Comparison of ENCODE assay signal across 18 cellular contexts in genomic region chr10:112832361-112832878, GRCh38.
DNase-seq lines count a peak whose midpoint lies in the region; ATAC-seq, FAIRE-seq and TF ChIP-seq lines count a peak whose summit lies in the region.
"Had no signal": no experiment of that assay in that cellular context is flagged by ENCODE, and none has a peak within 500 bp of the region (broad histone marks: within the 10 kb centered on the region; RNA-seq: fewer than 3 reads in every experiment).

No MANE protein-coding gene starts in this region.

- H3K36me3 ChIP-seq in hepatocyte (replicated peaks; ENCODE audit: insufficient read depth, low read depth) (no peaks in the 10 kb centered on the region), psoas muscle (ENCODE audit: insufficient read depth in 1 of 2, low read depth in 1 of 2) (no peaks in the 10 kb centered on the region), heart right ventricle (no peaks in the 10 kb centered on the region)
- H3K36me3 ChIP-seq: stomach had no signal

- H3K4me1 ChIP-seq in hepatocyte (ENCODE audit: insufficient read depth) = peaks cover 19% of the 10 kb centered on the region
- peaks cover 26% of the 10 kb centered on the region for H3K4me1 ChIP-seq in psoas muscle
- H3K4me1 ChIP-seq in heart right ventricle = peaks cover 5 to 25% (median 11%) of the 10 kb centered on the region in 9 donors

- no peaks in the 10 kb centered on the region for H3K79me2 ChIP-seq in hepatocyte

- H3K27ac ChIP-seq in hepatocyte = no peak overlapping the region
- no peak overlapping the region for H3K27ac ChIP-seq in psoas muscle
- H3K27ac ChIP-seq in heart right ventricle = no peak overlapping the region
- H3K27ac ChIP-seq: dorsolateral prefrontal cortex, stomach had no signal

- peak; percentile 15 for DNase-seq in H4 (ENCODE audit: low spot score)
- DNase-seq in RCC 7860 (ENCODE audit: low spot score) = peak; percentile 7
- DNase-seq in hepatocyte (ENCODE audit: low spot score) = peak; percentile 54
- no peak for DNase-seq in psoas muscle
- no peak for DNase-seq in natural killer cell
- no peak for DNase-seq in heart right ventricle
- no peak for DNase-seq in activated CD4-positive, alpha-beta T cell treated with anti-CD3 and anti-CD28 coated beads for 48 hours
- DNase-seq: activated CD4-positive, alpha-beta T cell treated with anti-CD3 and anti-CD28 coated beads, Interleukin-2, amount 50 U/mL, for 1 hour; anterior cingulate cortex; CD8-positive, alpha-beta T cell; dorsolateral prefrontal cortex; NCI-H146; NCI-H510A; stomach; T-helper 1 cell had no signal

- no peak for FAIRE-seq in RCC 7860 (lab: Jason Lieb, UNC)
- FAIRE-seq: K562 had no signal

- H3K27me3 Mint-ChIP-seq in natural killer cell (ENCODE audit: low read depth in 2 of 2) = no peaks in the 10 kb centered on the region

- no peaks in the 10 kb centered on the region for H3K36me3 Mint-ChIP-seq in natural killer cell

- H3K9me3 Mint-ChIP-seq in natural killer cell = no peaks in the 10 kb centered on the region
- H3K9me3 Mint-ChIP-seq: activated T-helper 2 cell treated with anti-CD3 and anti-CD28 coated beads, Interferon-gamma antibody, Interleukin-2, Interleukin-4, amounts not matched to agents 10 μg/mL and 5 μg/mL and 100 μg/mL, durations not matched to agents 14 hours and 24 hours and 36 hours; CD8-positive, alpha-beta T cell had no signal

- no peak for TF ChIP-seq CTCF in hepatocyte (IDR thresholded peaks at IDR 0.05; ENCODE audit: poor library complexity)
- no peak for TF ChIP-seq CTCF in psoas muscle (IDR thresholded peaks at IDR 0.05)
- TF ChIP-seq CTCF in natural killer cell (IDR thresholded peaks at IDR 0.05) = no peak
- TF ChIP-seq CTCF in heart right ventricle (IDR thresholded peaks at IDR 0.05) = no peak

- no peak overlapping the region for H3K4me3 Mint-ChIP-seq in natural killer cell
- H3K4me3 Mint-ChIP-seq: CD8-positive, alpha-beta T cell had no signal

- no peak overlapping the region for H2AFZ ChIP-seq in hepatocyte

- H3K4me2 ChIP-seq in hepatocyte = no peak overlapping the region

- H3K27me3 ChIP-seq in hepatocyte = no peaks in the 10 kb centered on the region
- H3K27me3 ChIP-seq in psoas muscle (ENCODE audit: insufficient read depth in 3 of 3, low read length in 2 of 3) = no peaks in the 10 kb centered on the region
- H3K27me3 ChIP-seq in heart right ventricle = no peaks in the 10 kb centered on the region
- H3K27me3 ChIP-seq: dorsolateral prefrontal cortex, stomach had no signal

- H3K4me3 ChIP-seq in hepatocyte = no peak overlapping the region
- no peak overlapping the region for H3K4me3 ChIP-seq in psoas muscle
- no peak overlapping the region for H3K4me3 ChIP-seq in heart right ventricle
- H3K4me3 ChIP-seq: dorsolateral prefrontal cortex, K562, stomach had no signal

- no peaks in the 10 kb centered on the region for H3K9me3 ChIP-seq in hepatocyte (ENCODE audit: low read depth)
- no peaks in the 10 kb centered on the region for H3K9me3 ChIP-seq in psoas muscle
- H3K9me3 ChIP-seq in heart right ventricle = no peaks in the 10 kb centered on the region
- H3K9me3 ChIP-seq: stomach had no signal

- no peaks in the 10 kb centered on the region for H4K20me1 ChIP-seq in hepatocyte (ENCODE audit: insufficient read depth, poor library complexity, severe bottlenecking)

- intact Hi-C loops in psoas muscle (cut with DNase I) = no loop called here
- intact Hi-C loops in natural killer cell (cut with micrococcal nuclease) = no loop called here
- intact Hi-C loops in heart right ventricle (cut with DNase I) = no loop called here

- H3K9me2 ChIP-seq in hepatocyte (replicated peaks; ENCODE audit: insufficient read depth) = no peaks in the 10 kb centered on the region

- H3K4me1 Mint-ChIP-seq in natural killer cell = peaks cover 6 to 12% of the 10 kb centered on the region in 2 donors

- WGBS in hepatocyte (ENCODE audit: low lambda C conversion rate, missing lambda C conversion rate) = 69% methylated on average over 7 of the region's 7 CpGs
- 68 to 82% (median 71%) methylated on average over 7 of the region's 7 CpGs for WGBS in psoas muscle, 3 donors
- 92 to 95% methylated on average over 7 of the region's 7 CpGs for WGBS in heart right ventricle, 2 donors

- H3K27ac Mint-ChIP-seq in natural killer cell = no peak overlapping the region
- H3K27ac Mint-ChIP-seq: activated T-helper 2 cell treated with anti-CD3 and anti-CD28 coated beads, Interferon-gamma antibody, Interleukin-2, Interleukin-4, amounts not matched to agents 10 μg/mL and 5 μg/mL and 100 μg/mL, durations not matched to agents 14 hours and 24 hours and 36 hours; CD8-positive, alpha-beta T cell had no signal

- ATAC-seq in psoas muscle (peak in 3 of 4 donors; percentile 36 to 66 (median 40)), natural killer cell (no peak), heart right ventricle (no peak)
- ATAC-seq: CD8-positive, alpha-beta T cell; K562; Panc1 had no signal

Comparison
In these comparisons a context has a peak if more than half of its experiments do, and no peak if none do; other contexts are left out.
1. DNase-seq: peak in H4 (single experiment), RCC 7860 (single experiment) and hepatocyte (single experiment); none in psoas muscle (0 of 2), natural killer cell (single experiment), heart right ventricle (0 of 2) and activated CD4-positive, alpha-beta T cell treated with anti-CD3 and anti-CD28 coated beads for 48 hours (single experiment).
2. ATAC-seq: peak in psoas muscle (3 of 4); none in natural killer cell (0 of 3) and heart right ventricle (0 of 8).